21 cellular contexts compared by ENCODE assay signal in the genomic region with DNA sequence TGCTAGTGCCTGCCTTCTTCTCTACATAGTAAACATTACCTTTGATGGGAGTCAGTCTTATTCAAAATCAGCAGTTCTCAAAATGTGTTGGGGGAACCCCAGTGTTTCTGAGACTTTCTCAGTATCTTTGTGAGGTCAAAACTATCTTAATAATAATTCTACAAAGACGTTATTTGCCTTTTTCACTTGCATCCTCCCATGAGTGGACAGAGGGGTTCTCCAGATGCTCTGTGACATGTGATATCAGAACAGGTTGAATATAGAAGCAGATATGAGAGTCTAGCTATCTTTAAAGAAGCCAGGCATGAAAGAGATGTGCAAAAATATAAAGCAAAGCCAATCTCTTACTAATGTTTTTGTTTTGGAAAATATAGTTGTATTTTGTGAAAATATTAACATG.
"Had no signal": no experiment of that assay in that cellular context is flagged by ENCODE, and none has a peak within 500 bp of the region (broad histone marks: within the 10 kb centered on the region; RNA-seq: fewer than 3 reads in every experiment).

No MANE protein-coding gene starts in this region.

- H3K4me3 ChIP-seq: breast epithelium, transverse colon had no signal

- H3K36me3 ChIP-seq: breast epithelium, transverse colon had no signal

- H3K9me3 ChIP-seq: breast epithelium, transverse colon had no signal

- ATAC-seq: activated CD4-positive, alpha-beta T cell treated with anti-CD3 and anti-CD28 coated beads for 36 hours; activated naive CD4-positive, alpha-beta T cell treated with anti-CD3 and anti-CD28 coated beads, Interleukin-2, amount 50 U/mL, for 72 hours; activated T-cell treated with anti-CD3 and anti-CD28 coated beads, Interleukin-2, amount 50 U/mL, for 72 hours; esophagus mucosa; left ventricle myocardium superior; right cardiac atrium had no signal

- H3K27me3 ChIP-seq: breast epithelium, transverse colon had no signal

- H3K4me1 ChIP-seq: breast epithelium, transverse colon had no signal

- DNase-seq: activated CD4-positive, alpha-beta T cell treated with anti-CD3 and anti-CD28 coated beads for 36 hours; activated CD4-positive, alpha-beta T cell treated with anti-CD3 and anti-CD28 coated beads, Interleukin-2, amount 50 U/mL, for 4 hours; activated CD4-positive, CD25-positive, alpha-beta regulatory T cell; activated naive CD4-positive, alpha-beta T cell; activated T-cell treated with anti-CD3 and anti-CD28 coated beads for 4 hours; activated T-cell treated with anti-CD3 and anti-CD28 coated beads, Interleukin-2, amount 50 U/mL, for 72 hours; central memory CD4-positive, alpha-beta T cell; endodermal cell; foreskin fibroblast; head of caudate nucleus; hippocampal formation; left cardiac atrium; left ventricle myocardium superior; posterior cingulate gyrus; right cardiac atrium; stimulated activated CD4-positive, alpha-beta T cell treated with anti-CD3 and anti-CD28 coated beads, Interleukin-2, amount 100 ng/mL, for 48 hours; stimulated activated naive CD4-positive, alpha-beta T cell treated with Interleukin-2 at 50 U/mL for 16 hours; transverse colon had no signal

- H3K27ac ChIP-seq: breast epithelium, transverse colon had no signal
